1 cellular context compared by ENCODE assay signal in genomic region chr4:71141125-71141524, GRCh38.
TF ChIP-seq lines count a peak whose summit lies in the region.

No MANE protein-coding gene starts in this region.

TF ChIP-seq in GM12878, 131 proteins besides CTCF, POLR2A, EP300 and RAD21 (continued from another document and continues in another):
- TF ChIP-seq PRDM15 (CRISPR knock-in tag; IDR thresholded peaks at IDR 0.05) (no peak), RELA (IDR thresholded peaks at IDR 0.05; ENCODE audit: borderline replicate concordance, partially characterized antibody) (no peak), BHLHE40 (IDR thresholded peaks at IDR 0.05; ENCODE audit: borderline replicate concordance in 1 of 2, low read depth in 2 of 2, low read length in 1 of 2) (no peak), TBL1XR1 (IDR thresholded peaks at IDR 0.05; ENCODE audit: low read depth, low read length) (no peak), SMAD5 (IDR thresholded peaks at IDR 0.05; ENCODE audit: low read depth) (no peak), STAT1 (conservative IDR thresholded peaks at IDR 0.05) (no peak), TCF12 (IDR thresholded peaks at IDR 0.05; ENCODE audit: low read depth, low read length) (no peak), IKZF1 (conservative IDR thresholded peaks at IDR 0.05) (no peak), BRCA1 (IDR thresholded peaks at IDR 0.05; ENCODE audit: low read depth, low read length) (no peak), YY1 (IDR thresholded peaks at IDR 0.05; ENCODE audit: low read depth, low read length) (no peak), CUX1 (IDR thresholded peaks at IDR 0.05; ENCODE audit: insufficient replicate concordance, low read depth, low read length) (no peak), USF2 (IDR thresholded peaks at IDR 0.05; ENCODE audit: borderline replicate concordance, low read depth, low read length) (peak; percentile 15; the same call in 1 of the 2 replicates), ATF2 (IDR thresholded peaks at IDR 0.05; ENCODE audit: low read length) (0 out of 2 replicates have a peak, but pooled peaks have one; percentile 30), ZNF24 (IDR thresholded peaks at IDR 0.05) (no peak), NRF1 (conservative IDR thresholded peaks at IDR 0.05; ENCODE audit: low read depth, low read length) (no peak), MLLT1 (IDR thresholded peaks at IDR 0.05) (no peak), CBX3 (IDR thresholded peaks at IDR 0.05; ENCODE audit: borderline replicate concordance, low read depth) (no peak), MAX (IDR thresholded peaks at IDR 0.05; ENCODE audit: low read depth, low read length) (no peak), POLR2AphosphoS2 (IDR thresholded peaks at IDR 0.05; ENCODE audit: low read depth, low read length) (no peak), TCF3 (IDR thresholded peaks at IDR 0.05; ENCODE audit: borderline replicate concordance, insufficient read depth, low read depth, low read length) (no peak), GATAD2B (conservative IDR thresholded peaks at IDR 0.05; ENCODE audit: low read depth) (no peak), EED (IDR thresholded peaks at IDR 0.05; ENCODE audit: low read depth) (no peak), BCLAF1 (IDR thresholded peaks at IDR 0.05) (no peak), RELB (IDR thresholded peaks at IDR 0.05; ENCODE audit: low read depth) (no peak), E2F8 (IDR thresholded peaks at IDR 0.05; ENCODE audit: low read depth, partially characterized antibody) (no peak), CHD4 (IDR thresholded peaks at IDR 0.05) (no peak), SKIL (IDR thresholded peaks at IDR 0.05; ENCODE audit: low read depth, poor library complexity, severe bottlenecking) (no peak), PAX5 (IDR thresholded peaks at IDR 0.05; ENCODE audit: borderline replicate concordance, low read depth, low read length) (no peak)
